Comparison of ENCODE assay signal across 17 cellular contexts in genomic region chr10:132611986-132612385, GRCh38.
DNase-seq lines count a peak whose midpoint lies in the region; ATAC-seq and TF ChIP-seq lines count a peak whose summit lies in the region.
"Had no signal": no experiment of that assay in that cellular context is flagged by ENCODE, and none has a peak within 500 bp of the region (broad histone marks: within the 10 kb centered on the region; RNA-seq: fewer than 3 reads in every experiment).

No MANE protein-coding gene starts in this region.

- peaks cover 5% of the 10 kb centered on the region for H3K27me3 Mint-ChIP-seq in T-helper 2 cell treated with Interferon-gamma antibody and Interleukin-4, amounts not matched to agents 5 μg/mL and 100 μg/mL, for 36 hours (ENCODE audit: low read depth)
- H3K27me3 Mint-ChIP-seq in immature natural killer cell (ENCODE audit: low read depth in 3 of 3) (peaks cover 15 to 25% (median 22%) of the 10 kb centered on the region in 3 donors), type B pancreatic cell (no peaks in the 10 kb centered on the region)

- H3K36me3 Mint-ChIP-seq in T-helper 2 cell treated with Interferon-gamma antibody and Interleukin-4, amounts not matched to agents 5 μg/mL and 100 μg/mL, for 36 hours (ENCODE audit: low read depth) = peaks cover 16% of the 10 kb centered on the region
- H3K36me3 Mint-ChIP-seq in immature natural killer cell (peaks cover 0 to 4% (median 0%) of the 10 kb centered on the region in 3 donors), type B pancreatic cell (peaks cover 9% of the 10 kb centered on the region)

- no peak for TF ChIP-seq CTCF in type B pancreatic cell (conservative IDR thresholded peaks at IDR 0.05)

- H3K9me3 Mint-ChIP-seq in T-helper 2 cell treated with Interferon-gamma antibody and Interleukin-4, amounts not matched to agents 5 μg/mL and 100 μg/mL, for 36 hours = peaks cover 10% of the 10 kb centered on the region
- H3K9me3 Mint-ChIP-seq in immature natural killer cell (peaks cover 0 to 7% (median 6%) of the 10 kb centered on the region in 6 donors), type B pancreatic cell (no peaks in the 10 kb centered on the region)

- no peak for ATAC-seq in GM21515 (IDR thresholded peaks at IDR 0.05; ENCODE audit: unreplicated experiment)
- ATAC-seq: left cardiac atrium had no signal

- peaks cover 24% of the 10 kb centered on the region for H3K4me1 Mint-ChIP-seq in T-helper 2 cell treated with Interferon-gamma antibody and Interleukin-4, amounts not matched to agents 5 μg/mL and 100 μg/mL, for 36 hours (ENCODE audit: low read depth)
- H3K4me1 Mint-ChIP-seq in immature natural killer cell = peaks cover 35 to 43% of the 10 kb centered on the region in 2 donors
- H3K4me1 Mint-ChIP-seq in type B pancreatic cell (ENCODE audit: unreplicated experiment) = peaks cover 16% of the 10 kb centered on the region

- H3K27ac Mint-ChIP-seq in T-helper 2 cell treated with Interferon-gamma antibody and Interleukin-4, amounts not matched to agents 5 μg/mL and 100 μg/mL, for 36 hours = peak overlapping the region; percentile 41
- H3K27ac Mint-ChIP-seq in immature natural killer cell (peak overlapping the region in 5 of 6 donors; percentile 52 to 89 (median 80)), type B pancreatic cell (peak overlapping the region; percentile 13)
- H3K27ac Mint-ChIP-seq: activated T-helper 1 cell treated with anti-CD3 and anti-CD28 coated beads, Interleukin-12 subunit alpha, Interleukin-12 subunit beta, Interleukin-2, Interleukin-4 antibody, amounts not matched to agents 30 ng/mL and 10 ng/mL and 1 ng/mL, durations not matched to agents 14 hours and 24 hours and 36 hours had no signal

- no peak overlapping the region for H3K4me3 Mint-ChIP-seq in T-helper 2 cell treated with Interferon-gamma antibody and Interleukin-4, amounts not matched to agents 5 μg/mL and 100 μg/mL, for 36 hours
- H3K4me3 Mint-ChIP-seq in immature natural killer cell (no peak overlapping the region), type B pancreatic cell (no peak overlapping the region)
- H3K4me3 Mint-ChIP-seq: activated T-helper 1 cell treated with anti-CD3 and anti-CD28 coated beads, Interleukin-12 subunit alpha, Interleukin-12 subunit beta, Interleukin-2, Interleukin-4 antibody, amounts not matched to agents 30 ng/mL and 10 ng/mL and 1 ng/mL, durations not matched to agents 14 hours and 24 hours and 36 hours had no signal

- peak; percentile 17 for DNase-seq in stimulated activated CD4-positive, alpha-beta T cell treated with anti-CD3 and anti-CD28 coated beads, Interleukin-2, amount 100 ng/mL, for 4 hours (ENCODE audit: low read depth)
- no peak for DNase-seq in stimulated activated CD4-positive, alpha-beta T cell treated with anti-CD3 and anti-CD28 coated beads, Interleukin-15, amount 100 ng/mL, for 24 hours
- DNase-seq in T-helper 2 cell treated with Interferon-gamma antibody and Interleukin-4, amounts not matched to agents 5 μg/mL and 100 μg/mL, for 36 hours (ENCODE audit: low spot score) = no peak
- DNase-seq in immature natural killer cell (peak in 1 of 3 donors; percentile 14), type B pancreatic cell (ENCODE audit: extremely low spot score, unreplicated experiment) (no peak), NCI-H524 (lab: John Stamatoyannopoulos, UW) (no peak), T-helper 1 cell (no peak)
- DNase-seq: activated CD4-positive, alpha-beta T cell treated with anti-CD3 and anti-CD28 coated beads, Interleukin-2, amount 50 U/mL, for 1 hour; anterior cingulate cortex; GOT3; left cardiac atrium; NCI-H1092; NCI-H748 treated with DMSO at 0.1 percent for 48 hours; stimulated activated naive CD4-positive, alpha-beta T cell; transverse colon had no signal

Comparison
In these comparisons a context has a peak if more than half of its experiments do, and no peak if none do; other contexts are left out.
1. H3K27ac Mint-ChIP-seq: peak in every context shown above with its lines; median percentile 80 in immature natural killer cell; 41 in T-helper 2 cell treated with Interferon-gamma antibody and Interleukin-4, amounts not matched to agents 5 μg/mL and 100 μg/mL, for 36 hours; 13 in type B pancreatic cell.